1 cellular context compared by ENCODE assay signal in genomic region chr17:54969658-54970572, GRCh38.
A peak's percentile ranks its signal among the peaks of the same experiment; 100 is the strongest.
TF ChIP-seq lines count a peak whose summit lies in the region.

No MANE protein-coding gene starts in this region.

TF ChIP-seq in HepG2, 621 proteins besides CTCF, POLR2A, EP300 and RAD21 (continued from another document and continues in another):
- no peak for TF ChIP-seq ZNF770 (CRISPR knock-in tag; IDR thresholded peaks at IDR 0.05)
- TF ChIP-seq SRSF4 (IDR thresholded peaks at IDR 0.05; ENCODE audit: low read depth, low read length, poor library complexity, severe bottlenecking): no peak
- TF ChIP-seq SKI (IDR thresholded peaks at IDR 0.05; ENCODE audit: partially characterized antibody): no peak
- no peak for TF ChIP-seq SP140L (CRISPR knock-in tag; IDR thresholded peaks at IDR 0.05; ENCODE audit: borderline replicate concordance)
- no peak for TF ChIP-seq HMG20A (CRISPR knock-in tag; IDR thresholded peaks at IDR 0.05; ENCODE audit: borderline replicate concordance)
- TF ChIP-seq GFI1 (CRISPR knock-in tag; IDR thresholded peaks at IDR 0.05; ENCODE audit: borderline replicate concordance): no peak
- no peak for TF ChIP-seq ZNF253 (CRISPR knock-in tag; IDR thresholded peaks at IDR 0.05; ENCODE audit: borderline replicate concordance)
- TF ChIP-seq ZNF615 (CRISPR knock-in tag; IDR thresholded peaks at IDR 0.05; ENCODE audit: borderline replicate concordance): no peak
- TF ChIP-seq MLXIP (CRISPR knock-in tag; IDR thresholded peaks at IDR 0.05; ENCODE audit: borderline replicate concordance): no peak
- no peak for TF ChIP-seq MIER3 (CRISPR knock-in tag; IDR thresholded peaks at IDR 0.05; ENCODE audit: borderline replicate concordance)
- TF ChIP-seq, protein P1, sequence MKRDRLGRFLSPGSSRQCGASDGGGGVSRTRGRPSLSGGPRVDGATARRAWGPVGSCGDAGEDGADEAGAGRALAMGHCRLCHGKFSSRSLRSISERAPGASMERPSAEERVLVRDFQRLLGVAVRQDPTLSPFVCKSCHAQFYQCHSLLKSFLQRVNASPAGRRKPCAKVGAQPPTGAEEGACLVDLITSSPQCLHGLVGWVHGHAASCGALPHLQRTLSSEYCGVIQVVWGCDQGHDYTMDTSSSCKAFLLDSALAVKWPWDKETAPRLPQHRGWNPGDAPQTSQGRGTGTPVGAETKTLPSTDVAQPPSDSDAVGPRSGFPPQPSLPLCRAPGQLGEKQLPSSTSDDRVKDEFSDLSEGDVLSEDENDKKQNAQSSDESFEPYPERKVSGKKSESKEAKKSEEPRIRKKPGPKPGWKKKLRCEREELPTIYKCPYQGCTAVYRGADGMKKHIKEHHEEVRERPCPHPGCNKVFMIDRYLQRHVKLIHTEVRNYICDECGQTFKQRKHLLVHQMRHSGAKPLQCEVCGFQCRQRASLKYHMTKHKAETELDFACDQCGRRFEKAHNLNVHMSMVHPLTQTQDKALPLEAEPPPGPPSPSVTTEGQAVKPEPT (CRISPR knock-in tag; IDR thresholded peaks at IDR 0.05; ENCODE audit: low read depth): no peak
- no peak for TF ChIP-seq ATF7-NPFF (CRISPR knock-in tag; IDR thresholded peaks at IDR 0.05; ENCODE audit: low read depth)
- no peak for TF ChIP-seq SNAI1 (CRISPR knock-in tag; IDR thresholded peaks at IDR 0.05; ENCODE audit: borderline replicate concordance)
- TF ChIP-seq, protein P2, sequence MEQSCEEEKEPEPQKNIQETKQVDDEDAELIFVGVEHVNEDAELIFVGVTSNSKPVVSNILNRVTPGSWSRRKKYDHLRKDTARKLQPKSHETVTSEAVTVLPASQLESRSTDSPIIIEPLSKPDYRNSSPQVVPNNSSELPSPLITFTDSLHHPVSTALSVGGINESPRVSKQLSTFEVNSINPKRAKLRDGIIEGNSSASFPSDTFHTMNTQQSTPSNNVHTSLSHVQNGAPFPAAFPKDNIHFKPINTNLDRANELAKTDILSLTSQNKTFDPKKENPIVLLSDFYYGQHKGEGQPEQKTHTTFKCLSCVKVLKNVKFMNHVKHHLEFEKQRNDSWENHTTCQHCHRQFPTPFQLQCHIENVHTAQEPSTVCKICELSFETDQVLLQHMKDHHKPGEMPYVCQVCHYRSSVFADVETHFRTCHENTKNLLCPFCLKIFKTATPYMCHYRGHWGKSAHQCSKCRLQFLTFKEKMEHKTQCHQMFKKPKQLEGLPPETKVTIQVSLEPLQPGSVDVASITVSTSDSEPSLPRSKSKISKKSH (CRISPR knock-in tag; IDR thresholded peaks at IDR 0.05; ENCODE audit: borderline replicate concordance): no peak
- no peak for TF ChIP-seq ZBTB42 (CRISPR knock-in tag; IDR thresholded peaks at IDR 0.05)
- TF ChIP-seq, protein P3, sequence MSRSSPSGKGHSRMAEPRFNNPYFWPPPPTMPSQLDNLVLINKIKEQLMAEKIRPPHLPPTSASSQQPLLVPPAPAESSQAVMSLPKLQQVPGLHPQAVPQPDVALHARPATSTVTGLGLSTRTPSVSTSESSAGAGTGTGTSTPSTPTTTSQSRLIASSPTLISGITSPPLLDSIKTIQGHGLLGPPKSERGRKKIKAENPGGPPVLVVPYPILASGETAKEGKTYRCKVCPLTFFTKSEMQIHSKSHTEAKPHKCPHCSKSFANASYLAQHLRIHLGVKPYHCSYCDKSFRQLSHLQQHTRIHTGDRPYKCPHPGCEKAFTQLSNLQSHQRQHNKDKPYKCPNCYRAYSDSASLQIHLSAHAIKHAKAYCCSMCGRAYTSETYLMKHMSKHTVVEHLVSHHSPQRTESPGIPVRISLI (CRISPR knock-in tag; IDR thresholded peaks at IDR 0.05; ENCODE audit: borderline replicate concordance): no peak
- TF ChIP-seq ZNF616 (CRISPR knock-in tag; IDR thresholded peaks at IDR 0.05; ENCODE audit: low read depth): no peak
- TF ChIP-seq BORCS8-MEF2B (CRISPR knock-in tag; IDR thresholded peaks at IDR 0.05): no peak
- no peak for TF ChIP-seq NR3C1 (CRISPR knock-in tag; IDR thresholded peaks at IDR 0.05)
- TF ChIP-seq ARNT2 (CRISPR knock-in tag; IDR thresholded peaks at IDR 0.05; ENCODE audit: low read depth): 0 out of 2 replicates have a peak, but pooled peaks have one; percentile 29
- TF ChIP-seq MYNN (CRISPR knock-in tag; IDR thresholded peaks at IDR 0.05; ENCODE audit: low read depth): no peak
- 0 out of 2 replicates have a peak, but pooled peaks have one; percentile 35 for TF ChIP-seq ZNF709 (CRISPR knock-in tag; IDR thresholded peaks at IDR 0.05)
- TF ChIP-seq RFX3 (CRISPR knock-in tag; IDR thresholded peaks at IDR 0.05): no peak
- no peak for TF ChIP-seq ZNF776 (CRISPR knock-in tag; IDR thresholded peaks at IDR 0.05)
- no peak for TF ChIP-seq ZNF382 (CRISPR knock-in tag; IDR thresholded peaks at IDR 0.05; ENCODE audit: borderline replicate concordance)
- no peak for TF ChIP-seq SMC3 (IDR thresholded peaks at IDR 0.05; ENCODE audit: low read length)
- TF ChIP-seq ZNF33B (CRISPR knock-in tag; IDR thresholded peaks at IDR 0.05): no peak
- TF ChIP-seq BRD4 (CRISPR knock-in tag; IDR thresholded peaks at IDR 0.05): no peak
- no peak for TF ChIP-seq ZNF570 (CRISPR knock-in tag; IDR thresholded peaks at IDR 0.05; ENCODE audit: borderline replicate concordance)
- TF ChIP-seq, protein P4, sequence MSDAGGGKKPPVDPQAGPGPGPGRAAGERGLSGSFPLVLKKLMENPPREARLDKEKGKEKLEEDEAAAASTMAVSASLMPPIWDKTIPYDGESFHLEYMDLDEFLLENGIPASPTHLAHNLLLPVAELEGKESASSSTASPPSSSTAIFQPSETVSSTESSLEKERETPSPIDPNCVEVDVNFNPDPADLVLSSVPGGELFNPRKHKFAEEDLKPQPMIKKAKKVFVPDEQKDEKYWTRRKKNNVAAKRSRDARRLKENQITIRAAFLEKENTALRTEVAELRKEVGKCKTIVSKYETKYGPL (CRISPR knock-in tag; IDR thresholded peaks at IDR 0.05): peak; percentile 38; the same call in 1 of the 2 replicates
- TF ChIP-seq RBAK (CRISPR knock-in tag; IDR thresholded peaks at IDR 0.05): no peak
- no peak for TF ChIP-seq RARG (CRISPR knock-in tag; IDR thresholded peaks at IDR 0.05; ENCODE audit: low read depth)
- no peak for TF ChIP-seq HNRNPL (IDR thresholded peaks at IDR 0.05; ENCODE audit: low read depth, low read length)
- TF ChIP-seq, protein P5, sequence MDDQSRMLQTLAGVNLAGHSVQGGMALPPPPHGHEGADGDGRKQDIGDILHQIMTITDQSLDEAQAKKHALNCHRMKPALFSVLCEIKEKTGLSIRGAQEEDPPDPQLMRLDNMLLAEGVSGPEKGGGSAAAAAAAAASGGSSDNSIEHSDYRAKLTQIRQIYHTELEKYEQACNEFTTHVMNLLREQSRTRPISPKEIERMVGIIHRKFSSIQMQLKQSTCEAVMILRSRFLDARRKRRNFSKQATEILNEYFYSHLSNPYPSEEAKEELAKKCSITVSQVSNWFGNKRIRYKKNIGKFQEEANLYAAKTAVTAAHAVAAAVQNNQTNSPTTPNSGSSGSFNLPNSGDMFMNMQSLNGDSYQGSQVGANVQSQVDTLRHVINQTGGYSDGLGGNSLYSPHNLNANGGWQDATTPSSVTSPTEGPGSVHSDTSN (CRISPR knock-in tag; IDR thresholded peaks at IDR 0.05; ENCODE audit: borderline replicate concordance): no peak
- TF ChIP-seq, protein P6, sequence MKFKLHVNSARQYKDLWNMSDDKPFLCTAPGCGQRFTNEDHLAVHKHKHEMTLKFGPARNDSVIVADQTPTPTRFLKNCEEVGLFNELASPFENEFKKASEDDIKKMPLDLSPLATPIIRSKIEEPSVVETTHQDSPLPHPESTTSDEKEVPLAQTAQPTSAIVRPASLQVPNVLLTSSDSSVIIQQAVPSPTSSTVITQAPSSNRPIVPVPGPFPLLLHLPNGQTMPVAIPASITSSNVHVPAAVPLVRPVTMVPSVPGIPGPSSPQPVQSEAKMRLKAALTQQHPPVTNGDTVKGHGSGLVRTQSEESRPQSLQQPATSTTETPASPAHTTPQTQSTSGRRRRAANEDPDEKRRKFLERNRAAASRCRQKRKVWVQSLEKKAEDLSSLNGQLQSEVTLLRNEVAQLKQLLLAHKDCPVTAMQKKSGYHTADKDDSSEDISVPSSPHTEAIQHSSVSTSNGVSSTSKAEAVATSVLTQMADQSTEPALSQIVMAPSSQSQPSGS (CRISPR knock-in tag; IDR thresholded peaks at IDR 0.05): peak; percentile 41; the same call in 1 of the 2 replicates
- 0 out of 2 replicates have a peak, but pooled peaks have one; percentile 41 for TF ChIP-seq ZNF317 (CRISPR knock-in tag; IDR thresholded peaks at IDR 0.05)
- no peak for TF ChIP-seq SAFB2 (CRISPR knock-in tag; IDR thresholded peaks at IDR 0.05; ENCODE audit: borderline replicate concordance, low read depth)
- no peak for TF ChIP-seq WIZ (CRISPR knock-in tag; IDR thresholded peaks at IDR 0.05)
- TF ChIP-seq PBX2 (CRISPR knock-in tag; IDR thresholded peaks at IDR 0.05): 0 out of 2 replicates have a peak, but pooled peaks have one; percentile 32
- TF ChIP-seq ZNF644 (CRISPR knock-in tag; IDR thresholded peaks at IDR 0.05; ENCODE audit: low read depth): no peak
- TF ChIP-seq ZNF281 (CRISPR knock-in tag; IDR thresholded peaks at IDR 0.05; ENCODE audit: borderline replicate concordance): no peak
- no peak for TF ChIP-seq ATF7 (IDR thresholded peaks at IDR 0.05)
- no peak for TF ChIP-seq ATF7 (CRISPR knock-in tag; IDR thresholded peaks at IDR 0.05)
- no peak for TF ChIP-seq ZNF460 (CRISPR knock-in tag; IDR thresholded peaks at IDR 0.05; ENCODE audit: borderline replicate concordance)
- no peak for TF ChIP-seq ZNF747 (CRISPR knock-in tag; IDR thresholded peaks at IDR 0.05; ENCODE audit: borderline replicate concordance)
- no peak for TF ChIP-seq ZNF7 (CRISPR knock-in tag; IDR thresholded peaks at IDR 0.05)
- no peak for TF ChIP-seq ZNF83 (CRISPR knock-in tag; IDR thresholded peaks at IDR 0.05; ENCODE audit: borderline replicate concordance)
- no peak for TF ChIP-seq MYC (CRISPR knock-in tag; IDR thresholded peaks at IDR 0.05; ENCODE audit: borderline replicate concordance)
- TF ChIP-seq, protein P7, sequence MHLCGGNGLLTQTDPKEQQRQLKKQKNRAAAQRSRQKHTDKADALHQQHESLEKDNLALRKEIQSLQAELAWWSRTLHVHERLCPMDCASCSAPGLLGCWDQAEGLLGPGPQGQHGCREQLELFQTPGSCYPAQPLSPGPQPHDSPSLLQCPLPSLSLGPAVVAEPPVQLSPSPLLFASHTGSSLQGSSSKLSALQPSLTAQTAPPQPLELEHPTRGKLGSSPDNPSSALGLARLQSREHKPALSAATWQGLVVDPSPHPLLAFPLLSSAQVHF (CRISPR knock-in tag; IDR thresholded peaks at IDR 0.05): no peak
- no peak; the same call in 1 of the 2 replicates for TF ChIP-seq NCOR1 (IDR thresholded peaks at IDR 0.05; ENCODE audit: borderline replicate concordance, low read length)
